In the genomic region with DNA sequence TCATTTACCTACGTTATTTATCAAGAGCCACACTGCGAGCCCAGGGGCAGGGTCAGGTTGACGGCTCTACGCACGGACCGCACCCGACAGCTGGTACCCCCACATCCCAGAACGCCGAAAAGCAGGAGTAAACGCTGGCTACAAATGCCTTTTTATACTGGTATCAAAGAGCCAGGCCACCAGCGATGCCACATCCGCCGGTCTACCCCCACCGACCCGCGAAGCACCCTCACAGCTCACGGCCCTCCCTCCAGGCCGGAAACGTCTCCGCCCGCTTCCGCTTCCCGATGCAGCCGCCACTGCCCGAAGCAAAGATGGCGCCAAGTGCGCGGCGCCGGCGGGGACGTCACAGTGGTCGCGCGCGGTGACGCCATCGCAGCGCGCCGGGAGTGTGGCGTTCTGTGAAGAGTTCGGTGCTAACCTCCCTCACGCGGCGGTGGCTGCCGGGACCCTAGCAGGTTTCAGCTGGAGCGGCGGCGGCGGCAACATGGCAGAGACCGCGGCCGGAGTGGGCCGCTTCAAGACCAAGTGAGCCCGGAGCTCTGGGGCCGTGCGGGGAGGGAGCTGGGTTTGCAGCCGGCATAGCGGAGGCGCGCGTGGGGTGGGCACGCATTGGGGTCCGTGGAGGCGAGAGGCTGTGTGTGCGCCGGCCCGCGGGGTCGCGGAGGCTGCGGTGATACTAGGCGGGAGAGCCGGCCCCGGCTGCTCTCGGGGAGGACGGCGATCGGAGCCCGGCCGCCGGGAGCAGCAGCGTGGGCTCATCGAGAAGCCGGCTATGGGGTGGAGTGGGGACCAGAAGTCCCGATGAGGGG, we compare ENCODE assay signal across 8 cellular contexts. TPM values are rescaled to one million over a fixed set of nuclear protein-coding genes. Genes with fewer than 3 reads are reported as not detected.
A peak's percentile ranks its signal among the peaks of the same experiment; 100 is the strongest.
DNase-seq lines count a peak whose midpoint lies in the region; ATAC-seq, FAIRE-seq and TF ChIP-seq lines count a peak whose summit lies in the region.

A gene (plus strand): TSS at position 376 of the 812 bp plus-strand sequence. CDS start 112 bp downstream, at position 488.

- intact Hi-C loops in T-helper 2 cell treated with Interferon-gamma antibody and Interleukin-4, amounts not matched to agents 100 ng/mL and 5 ng/mL, for 36 hours (cut with micrococcal nuclease), result loop anchor here (1.0 to 5.0 kb wide), 3 partner anchors 8 to 35 kb away; a partner anchor contains a TSS

- FAIRE-seq in urothelium cell line (lab: Jason Lieb, UNC), result peak; percentile 100

- no peaks in the 10 kb centered on the region for H3K9me3 ChIP-seq in right atrium auricular region

- H3K36me3 ChIP-seq in right atrium auricular region, result peaks cover 28% of the 10 kb centered on the region

- peak within 1 kb of the TSS; percentile 88 to 89 for H3K27ac ChIP-seq in right atrium auricular region

- no peaks in the 10 kb centered on the region for H3K27me3 ChIP-seq in right atrium auricular region

- DNase-seq in NCI-H187 (lab: John Stamatoyannopoulos, UW) (peak; percentile 96 to 97), anterior cingulate cortex (lab: John Stamatoyannopoulos, UW) (peak; percentile 75 to 97 (median 90)), right atrium auricular region (ENCODE audit: low spot score) (peak; percentile 95), pulmonary artery endothelial cell (ENCODE audit: low read depth, low spot score) (peak; percentile 81), urothelium cell line (ENCODE audit: low spot score) (peak; percentile 96)

- peak; percentile 41 for ATAC-seq in GM18499 (IDR thresholded peaks at IDR 0.05; ENCODE audit: insufficient read depth, unreplicated experiment)
- peak; percentile 87 for ATAC-seq in HG02884 (IDR thresholded peaks at IDR 0.05; ENCODE audit: unreplicated experiment)

- peak within 1 kb of the TSS; percentile 84 to 100 for H3K4me3 ChIP-seq in right atrium auricular region

- TF ChIP-seq CTCF in right atrium auricular region (IDR thresholded peaks at IDR 0.05), result no peak

- peaks cover 0 to 27% of the 10 kb centered on the region in 2 donors for H3K4me1 ChIP-seq in right atrium auricular region

RNA-seq across cellular contexts. Expression of the gene that starts here (rescaled TPM):
- total RNA-seq in T-helper 2 cell treated with Interferon-gamma antibody and Interleukin-4, amounts not matched to agents 100 ng/mL and 5 ng/mL, for 36 hours, result 36.7 and 38.2 TPM in 2 replicates
- 10 to 100 TPM; 22.4 to 35.6 TPM for total RNA-seq in right atrium auricular region
- 59.4 and 61.9 TPM in 2 replicates for total RNA-seq in pulmonary artery endothelial cell

Comparison
In these comparisons a context has a peak if more than half of its experiments do, and no peak if none do; other contexts are left out.
1. Peak in every context shown above with its lines: DNase-seq, ATAC-seq, H3K4me3 ChIP-seq and H3K27ac ChIP-seq.